In genomic region chr2:155665704-155666103, GRCh38 we compare ENCODE assay signal across 19 cellular contexts.
"Had no signal": no experiment of that assay in that cellular context is flagged by ENCODE, and none has a peak within 500 bp of the region (broad histone marks: within the 10 kb centered on the region; RNA-seq: fewer than 3 reads in every experiment).

No MANE protein-coding gene starts in this region.

- H3K9me3 ChIP-seq: SJSA1 had no signal

- H3K4me2 ChIP-seq: KMS-11 had no signal

- ATAC-seq: K562 had no signal

- H3K27me3 ChIP-seq: SJSA1 had no signal

- DNase-seq: Kasumi-1, MM.1S, NCI-H1092 treated with DMSO at 0.1 percent for 48 hours, NCI-H1436, NCI-H187, NCI-H2029, NCI-H2081 treated with DMSO at 0.1 percent for 48 hours, NCI-H2171, NCI-H524, NCI-H526 treated with DMSO at 0.1 percent for 48 hours, NCI-H748 treated with DMSO at 0.1 percent for 48 hours, Right ventricle myocardium superior, RPMI8226, SIG-M5 had no signal

- H3K4me3 ChIP-seq: K562, SJSA1, SK-N-MC had no signal

- H3K4me1 ChIP-seq: SJSA1 had no signal

- H3K27ac ChIP-seq: HL-60, KMS-11, SJSA1, SK-N-MC had no signal

- H3K36me3 ChIP-seq: SJSA1 had no signal
